1 cellular context compared by ENCODE assay signal in the genomic region with DNA sequence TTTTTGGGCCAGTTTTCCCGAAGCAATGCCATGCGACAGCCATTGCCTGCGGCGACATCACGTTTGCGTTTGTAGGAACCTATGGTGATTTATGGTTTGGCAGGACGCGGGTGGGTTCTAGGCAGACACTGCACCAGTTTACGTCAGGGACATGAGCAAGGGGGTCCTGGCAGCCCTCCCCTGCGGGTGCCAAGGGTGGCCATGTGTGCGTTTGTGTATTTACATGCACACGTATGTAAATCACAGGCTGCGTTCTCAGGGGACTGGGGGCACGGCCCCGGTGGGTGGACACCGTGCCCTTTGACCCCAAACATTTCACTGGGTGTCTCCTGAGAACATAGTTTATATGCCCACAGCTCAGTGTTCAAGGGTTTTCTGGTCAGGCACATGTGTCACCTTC.
TF ChIP-seq lines count a peak whose summit lies in the region.

No MANE protein-coding gene starts in this region.

TF ChIP-seq in K562, 482 proteins besides CTCF, POLR2A, EP300 and RAD21:
- TF ChIP-seq PKNOX1 (IDR thresholded peaks at IDR 0.05): 0 out of 2 replicates have a peak, but pooled peaks have one; percentile 9
- no peak for TF ChIP-seq ZNF436 (CRISPR knock-in tag; IDR thresholded peaks at IDR 0.05)
- peak; percentile 9 for TF ChIP-seq MEIS2 (IDR thresholded peaks at IDR 0.05; ENCODE audit: partially characterized antibody)
- TF ChIP-seq MTF1 (CRISPR knock-in tag; IDR thresholded peaks at IDR 0.05; ENCODE audit: borderline replicate concordance): no peak
- no peak for TF ChIP-seq SMARCA5 (IDR thresholded peaks at IDR 0.05)
- TF ChIP-seq KDM1A (IDR thresholded peaks at IDR 0.05): 0 out of 4 replicates have a peak, but pooled peaks of 1 of the 2 experiments have one; percentile 22
- no peak for TF ChIP-seq U2AF1 (optimal IDR thresholded peaks at IDR 0.05; ENCODE audit: low read depth, low read length)
- no peak for TF ChIP-seq BMI1 (IDR thresholded peaks at IDR 0.05; ENCODE audit: low read length)
- no peak for TF ChIP-seq MAZ (CRISPR knock-in tag; conservative IDR thresholded peaks at IDR 0.05 in 1 of 2, IDR thresholded peaks at IDR 0.05 in 1 of 2)
- no peak for TF ChIP-seq CBX5 (IDR thresholded peaks at IDR 0.05; ENCODE audit: borderline replicate concordance, low read depth)
